ENCODE assay signal across 1 cellular context in genomic region chr2:95165371-95166064, GRCh38.
A peak's percentile ranks its signal among the peaks of the same experiment; 100 is the strongest.
TF ChIP-seq lines count a peak whose summit lies in the region.

Gene ZNF2 (plus strand): TSS chr2:95165809. CDS start chr2:95176227, 10,418 bp downstream.

TF ChIP-seq in SK-N-SH, 30 proteins besides CTCF, POLR2A, EP300 and RAD21 (continued from another document):
- TF ChIP-seq RXRA (IDR thresholded peaks at IDR 0.05; ENCODE audit: borderline replicate concordance, low read depth) (no peak), GABPA (IDR thresholded peaks at IDR 0.05; ENCODE audit: low read depth) (peak; percentile 90)
- TF ChIP-seq, protein P1, sequence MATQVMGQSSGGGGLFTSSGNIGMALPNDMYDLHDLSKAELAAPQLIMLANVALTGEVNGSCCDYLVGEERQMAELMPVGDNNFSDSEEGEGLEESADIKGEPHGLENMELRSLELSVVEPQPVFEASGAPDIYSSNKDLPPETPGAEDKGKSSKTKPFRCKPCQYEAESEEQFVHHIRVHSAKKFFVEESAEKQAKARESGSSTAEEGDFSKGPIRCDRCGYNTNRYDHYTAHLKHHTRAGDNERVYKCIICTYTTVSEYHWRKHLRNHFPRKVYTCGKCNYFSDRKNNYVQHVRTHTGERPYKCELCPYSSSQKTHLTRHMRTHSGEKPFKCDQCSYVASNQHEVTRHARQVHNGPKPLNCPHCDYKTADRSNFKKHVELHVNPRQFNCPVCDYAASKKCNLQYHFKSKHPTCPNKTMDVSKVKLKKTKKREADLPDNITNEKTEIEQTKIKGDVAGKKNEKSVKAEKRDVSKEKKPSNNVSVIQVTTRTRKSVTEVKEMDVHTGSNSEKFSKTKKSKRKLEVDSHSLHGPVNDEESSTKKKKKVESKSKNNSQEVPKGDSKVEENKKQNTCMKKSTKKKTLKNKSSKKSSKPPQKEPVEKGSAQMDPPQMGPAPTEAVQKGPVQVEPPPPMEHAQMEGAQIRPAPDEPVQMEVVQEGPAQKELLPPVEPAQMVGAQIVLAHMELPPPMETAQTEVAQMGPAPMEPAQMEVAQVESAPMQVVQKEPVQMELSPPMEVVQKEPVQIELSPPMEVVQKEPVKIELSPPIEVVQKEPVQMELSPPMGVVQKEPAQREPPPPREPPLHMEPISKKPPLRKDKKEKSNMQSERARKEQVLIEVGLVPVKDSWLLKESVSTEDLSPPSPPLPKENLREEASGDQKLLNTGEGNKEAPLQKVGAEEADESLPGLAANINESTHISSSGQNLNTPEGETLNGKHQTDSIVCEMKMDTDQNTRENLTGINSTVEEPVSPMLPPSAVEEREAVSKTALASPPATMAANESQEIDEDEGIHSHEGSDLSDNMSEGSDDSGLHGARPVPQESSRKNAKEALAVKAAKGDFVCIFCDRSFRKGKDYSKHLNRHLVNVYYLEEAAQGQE (IDR thresholded peaks at IDR 0.05; ENCODE audit: low read depth, low read length), result no peak
